ENCODE assay signal across 8 cellular contexts in genomic region chr9:100714372-100715099, GRCh38.
DNase-seq lines count a peak whose midpoint lies in the region; ATAC-seq and TF ChIP-seq lines count a peak whose summit lies in the region.

No MANE protein-coding gene starts in this region.

- no peak overlapping the region for H3K27ac ChIP-seq in A673 (ENCODE audit: low read depth, low read length, poor library complexity, severe bottlenecking)

- CTCF ChIA-PET in A673 (lab: Charles Lee) = interaction anchor here (1.0 to 2.0 kb wide), 4 partner anchors 12 to 597 kb away, joined by 3 to 5 read pairs (median 4); no protein-coding TSS in a partner anchor

- DNase-seq in A673 (ENCODE audit: low spot score) (peak; percentile 80), NCI-H2171 treated with DMSO at 0.1 percent for 48 hours (lab: John Stamatoyannopoulos, UW) (peak; percentile 72), fibroblast of pulmonary artery (ENCODE audit: low read depth) (peak; percentile 77), occipital lobe (lab: John Stamatoyannopoulos, UW) (peak; percentile 68), cerebellar nuclear complex (lab: John Stamatoyannopoulos, UW) (no peak)
- peak; percentile 15 for DNase-seq in activated CD4-positive, alpha-beta T cell treated with anti-CD3 and anti-CD28 coated beads, Interleukin-2, amount 50 U/mL, for 1 hour

- no peaks in the 10 kb centered on the region for H3K36me3 ChIP-seq in A673 (ENCODE audit: insufficient read depth, low read length, poor library complexity, severe bottlenecking)

- H3K4me1 ChIP-seq in A673 (ENCODE audit: insufficient read depth, low read length, poor library complexity, severe bottlenecking) = no peaks in the 10 kb centered on the region

- BruUV-seq in A673 (replicated peaks; lab: Mats Ljungman, UMichigan) = no TSS peak

- peak; percentile 74 for ATAC-seq in HG02943 (IDR thresholded peaks at IDR 0.05; ENCODE audit: low read depth, unreplicated experiment)

- H3K27me3 ChIP-seq in A673 (replicated peaks; ENCODE audit: insufficient read depth, low read depth, low read length, poor library complexity) = no peaks in the 10 kb centered on the region

- intact Hi-C loops in A673 (cut with micrococcal nuclease; ENCODE audit: unreplicated experiment) = loop anchor here (1.0 to 10.0 kb wide), 5 partner anchors 400 to 820 kb away; partner anchors contain the start of genes BAAT and RNF20

- H3K4me3 ChIP-seq in A673 (ENCODE audit: low read depth, low read length, poor library complexity, severe bottlenecking) (peak overlapping the region; percentile 24), fibroblast of pulmonary artery (replicated peaks; ENCODE audit: low read depth, low read length) (no peak overlapping the region)

- POLR2A ChIA-PET in A673 (lab: Charles Lee; ENCODE audit: low non-redundant PET) = no interaction called here

- H3K9me3 ChIP-seq in A673 (ENCODE audit: low read depth, low read length, poor library complexity, severe bottlenecking) = no peaks in the 10 kb centered on the region

- TF ChIP-seq CTCF in A673 (conservative IDR thresholded peaks at IDR 0.05; ENCODE audit: low read depth, low read length) (peak; percentile 95), GM12874 (IDR thresholded peaks at IDR 0.05; ENCODE audit: insufficient read depth, low read depth, low read length) (peak; percentile 78), fibroblast of pulmonary artery (IDR thresholded peaks at IDR 0.05; ENCODE audit: low read length, missing control alignments) (peak; percentile 97)

Comparison
In these comparisons a context has a peak if more than half of its experiments do, and no peak if none do; other contexts are left out.
1. DNase-seq: peak in A673 (single experiment), NCI-H2171 treated with DMSO at 0.1 percent for 48 hours (single experiment), activated CD4-positive, alpha-beta T cell treated with anti-CD3 and anti-CD28 coated beads, Interleukin-2, amount 50 U/mL, for 1 hour (single experiment), fibroblast of pulmonary artery (single experiment) and occipital lobe (single experiment); none in cerebellar nuclear complex (0 of 2).
2. Peak in every context shown above with its lines, with median percentiles within 50 percentile points of each other: CTCF ChIP-seq.